In the genomic region with DNA sequence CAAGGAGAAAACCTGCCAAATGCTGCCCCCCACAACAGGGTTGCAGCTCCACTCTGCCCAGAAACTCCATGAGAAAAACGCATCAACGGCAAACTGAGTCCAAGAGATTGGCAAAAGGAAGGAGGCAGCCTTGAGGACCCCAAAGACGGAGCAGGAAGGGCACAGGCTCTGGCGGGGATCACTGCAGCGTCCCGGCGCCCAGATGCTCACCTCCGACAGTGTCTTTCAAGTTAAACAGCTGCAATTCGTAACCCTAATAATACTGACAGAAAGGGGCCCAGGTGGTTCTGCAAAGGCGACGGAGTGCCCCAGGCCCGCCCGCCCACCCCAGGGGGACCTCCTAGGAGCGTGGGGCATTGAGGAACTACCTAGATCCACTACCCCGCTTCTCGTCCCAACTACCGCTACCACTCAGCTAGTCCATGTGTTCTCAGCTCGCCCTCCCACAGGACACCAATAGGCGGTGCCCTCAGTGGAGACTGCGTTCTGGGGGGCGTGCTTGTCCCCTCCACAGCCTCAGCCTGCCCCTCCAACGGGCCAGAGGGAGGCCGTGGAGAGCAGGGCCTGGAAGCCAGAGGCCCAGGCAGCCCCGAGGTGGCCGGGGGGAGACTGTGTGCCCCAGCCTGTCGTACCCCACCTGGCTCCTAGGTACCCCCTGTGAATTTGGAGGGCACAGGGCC, we compare ENCODE assay signal across 18 cellular contexts.
"Had no signal": no experiment of that assay in that cellular context is flagged by ENCODE, and none has a peak within 500 bp of the region (broad histone marks: within the 10 kb centered on the region; RNA-seq: fewer than 3 reads in every experiment).

No MANE protein-coding gene starts in this region.

- ATAC-seq: activated naive CD8-positive, alpha-beta T cell treated with anti-CD3 and anti-CD28 coated beads, Interleukin-2, amount 50 U/mL, for 24 hours; esophagus mucosa; gastrocnemius medialis; heart left ventricle; naive thymus-derived CD8-positive, alpha-beta T cell; stimulated activated naive CD8-positive, alpha-beta T cell treated with anti-CD3 and anti-CD28 coated beads, Interleukin-15, Interleukin-2, amounts not matched to agents 100 U/mL and 50 U/mL, for 24 hours had no signal

- H3K27me3 ChIP-seq: colonic mucosa, gastrocnemius medialis, heart left ventricle, tibial nerve, uterus had no signal

- H3K27ac ChIP-seq: colonic mucosa, gastrocnemius medialis, heart left ventricle, tibial nerve, uterus had no signal

- H3K9me3 ChIP-seq: colonic mucosa, gastrocnemius medialis, uterus had no signal

- H3K36me3 ChIP-seq: colonic mucosa, gastrocnemius medialis, heart left ventricle, uterus had no signal

- DNase-seq: activated CD4-positive, alpha-beta T cell treated with anti-CD3 and anti-CD28 coated beads, Interleukin-2, amount 50 U/mL, for 1 hour; activated naive CD4-positive, alpha-beta T cell treated with Interleukin-2 at 50 U/mL for 16 hours; activated naive CD8-positive, alpha-beta T cell treated with anti-CD3 and anti-CD28 coated beads, Interleukin-2, amount 50 U/mL, for 24 hours; activated T-cell treated with anti-CD3 and anti-CD28 coated beads for 4 hours; anterior cingulate cortex; central memory CD4-positive, alpha-beta T cell; colonic mucosa; gastrocnemius medialis; kidney glomerular epithelial cell; mesenchymal stem cell; stimulated activated naive CD8-positive, alpha-beta T cell treated with anti-CD3 and anti-CD28 coated beads, Interleukin-15, Interleukin-2, amounts not matched to agents 100 U/mL and 50 U/mL, for 24 hours; substantia nigra; T-helper 1 cell; uterus had no signal

- H3K4me3 ChIP-seq: colonic mucosa, gastrocnemius medialis, heart left ventricle, tibial nerve, uterus had no signal

- H3K4me1 ChIP-seq: colonic mucosa, gastrocnemius medialis, heart left ventricle, tibial nerve, uterus had no signal
